ENCODE assay signal across 17 cellular contexts in genomic region chr18:1094408-1094807, GRCh38.
DNase-seq lines count a peak whose midpoint lies in the region; ATAC-seq, FAIRE-seq and TF ChIP-seq lines count a peak whose summit lies in the region.
"Had no signal": no experiment of that assay in that cellular context is flagged by ENCODE, and none has a peak within 500 bp of the region (broad histone marks: within the 10 kb centered on the region; RNA-seq: fewer than 3 reads in every experiment).

No MANE protein-coding gene starts in this region.

- H3K27me3 ChIP-seq in adipocyte (replicated peaks; ENCODE audit: control insufficient read depth, insufficient read depth, low read length) (no peaks in the 10 kb centered on the region), heart left ventricle (peaks cover 0 to 3% (median 0%) of the 10 kb centered on the region in 9 donors)
- H3K27me3 ChIP-seq: thyroid gland had no signal

- H3K9ac ChIP-seq in adipocyte (ENCODE audit: low read length), result no peak overlapping the region

- H3K4me3 ChIP-seq in adipocyte (ENCODE audit: low read length) (no peak overlapping the region), fibroblast of the aortic adventitia (ENCODE audit: low read depth, low read length) (no peak overlapping the region), heart left ventricle (no peak overlapping the region)
- H3K4me3 ChIP-seq: A549, lung, thyroid gland had no signal

- ATAC-seq in HG03457 (IDR thresholded peaks at IDR 0.05; ENCODE audit: unreplicated experiment) (no peak), heart left ventricle (no peak), HG03159 (IDR thresholded peaks at IDR 0.05; ENCODE audit: unreplicated experiment) (no peak)
- ATAC-seq: A549; activated T-cell treated with anti-CD3 and anti-CD28 coated beads, Interleukin-2, amount 50 U/mL, for 72 hours had no signal

- TF ChIP-seq CTCF in fibroblast of the aortic adventitia (IDR thresholded peaks at IDR 0.05; ENCODE audit: insufficient read depth, low read length), result no peak
- no peak for TF ChIP-seq CTCF in heart left ventricle (IDR thresholded peaks at IDR 0.05)

- DNase-seq in 8988T (peak; percentile 42), H54 (ENCODE audit: insufficient read length, low spot score) (peak; percentile 61), adipocyte (ENCODE audit: low read depth) (peak; percentile 28), fibroblast of the aortic adventitia (ENCODE audit: low read depth) (peak; percentile 60), heart left ventricle (no peak), NCI-H526 treated with DMSO at 0.1 percent for 48 hours (lab: John Stamatoyannopoulos, UW) (no peak)
- DNase-seq: activated CD4-positive, alpha-beta T cell treated with anti-CD3 and anti-CD28 coated beads, Interleukin-2, amount 10 ng/mL, durations not matched to agents 7 days and 5 days; activated T-cell treated with anti-CD3 and anti-CD28 coated beads, Interleukin-2, amount 50 U/mL, for 72 hours; dermis blood vessel endothelial cell; NCI-H2171 treated with DMSO at 0.1 percent for 48 hours; retina; SHP77 treated with DMSO at 0.1 percent for 48 hours; thyroid gland had no signal

- intact Hi-C loops in heart left ventricle (cut with DNase I), result no loop called here

- FAIRE-seq in H54 (lab: Jason Lieb, UNC), result peak; percentile 97
- FAIRE-seq: A549 had no signal

- H3K36me3 ChIP-seq in adipocyte (ENCODE audit: control insufficient read depth, insufficient read depth, low read length, severe bottlenecking), result no peaks in the 10 kb centered on the region
- H3K36me3 ChIP-seq in heart left ventricle, result no peaks in the 10 kb centered on the region
- H3K36me3 ChIP-seq: thyroid gland had no signal

- H3K27ac ChIP-seq in heart left ventricle, result no peak overlapping the region
- H3K27ac ChIP-seq: A549, thyroid gland had no signal

- TF ChIP-seq POLR2A in H54 (IDR thresholded peaks at IDR 0.05; ENCODE audit: low read depth, low read length), result no peak
- no peak for TF ChIP-seq POLR2A in heart left ventricle (IDR thresholded peaks at IDR 0.05)

- 75 to 86% (median 84%) methylated on average over 4 of the region's 4 CpGs for WGBS in heart left ventricle, 4 donors

- no peaks in the 10 kb centered on the region for H3K4me1 ChIP-seq in adipocyte (ENCODE audit: control insufficient read depth, insufficient read depth, low read length)
- no peaks in the 10 kb centered on the region for H3K4me1 ChIP-seq in heart left ventricle
- H3K4me1 ChIP-seq: A549, thyroid gland had no signal

- H3K9me3 ChIP-seq in adipocyte (ENCODE audit: control insufficient read depth, low read length) (no peaks in the 10 kb centered on the region), heart left ventricle (peaks cover 0 to 3% (median 0%) of the 10 kb centered on the region in 12 donors)
- H3K9me3 ChIP-seq: A549, thyroid gland had no signal

Comparison
In these comparisons a context has a peak if more than half of its experiments do, and no peak if none do; other contexts are left out.
1. DNase-seq: peak in 8988T (single experiment), H54 (single experiment), adipocyte (single experiment) and fibroblast of the aortic adventitia (single experiment); none in heart left ventricle (0 of 5) and NCI-H526 treated with DMSO at 0.1 percent for 48 hours (single experiment).